ENCODE assay signal across 18 cellular contexts in genomic region chr16:67946128-67946569, GRCh38. TPM values are rescaled to one million over a fixed set of nuclear protein-coding genes. Genes with fewer than 3 reads are reported as not detected.
DNase-seq lines count a peak whose midpoint lies in the region; ATAC-seq and TF ChIP-seq lines count a peak whose summit lies in the region.
"Had no signal": no experiment of that assay in that cellular context is flagged by ENCODE, and none has a peak within 500 bp of the region (broad histone marks: within the 10 kb centered on the region; RNA-seq: fewer than 3 reads in every experiment).

No MANE protein-coding gene starts in this region.

- WGBS in heart left ventricle, 4 donors = 94 to 96% (median 95%) methylated on average over 20 of the region's 20 CpGs

- intact Hi-C loops in heart left ventricle (cut with DNase I) (no loop called here), Right ventricle myocardium superior (cut with DNase I) (no loop called here)

- H3K27ac ChIP-seq in heart left ventricle = peak overlapping the region in 7 of 12 donors; percentile 4 to 89 (median 68)
- H3K27ac ChIP-seq in cingulate gyrus (ENCODE audit: low read depth, low read length) = peak overlapping the region; percentile 39
- peak overlapping the region; percentile 16 for H3K27ac ChIP-seq in subcutaneous abdominal adipose tissue (ENCODE audit: low read depth, low read length)
- H3K27ac ChIP-seq: HL-60 had no signal

- peaks cover 15 to 99% (median 97%) of the 10 kb centered on the region in 9 donors for H3K36me3 ChIP-seq in heart left ventricle
- peaks cover 0 to 99% (median 95%) of the 10 kb centered on the region in 5 donors for H3K36me3 ChIP-seq in subcutaneous abdominal adipose tissue (ENCODE audit: control insufficient read depth in 5 of 5, insufficient read depth in 5 of 5, low read length in 5 of 5)

- no peak for TF ChIP-seq POLR2A in heart left ventricle (IDR thresholded peaks at IDR 0.05)

- H3K9me3 ChIP-seq in heart left ventricle = no peaks in the 10 kb centered on the region
- no peaks in the 10 kb centered on the region for H3K9me3 ChIP-seq in subcutaneous abdominal adipose tissue (ENCODE audit: control insufficient read depth in 5 of 5, low read length in 5 of 5)

- H3K9ac ChIP-seq in subcutaneous abdominal adipose tissue (ENCODE audit: low read length in 5 of 5) = no peak overlapping the region

- peaks cover 4 to 64% (median 34%) of the 10 kb centered on the region in 12 donors for H3K4me1 ChIP-seq in heart left ventricle
- H3K4me1 ChIP-seq in subcutaneous abdominal adipose tissue (ENCODE audit: control insufficient read depth in 5 of 5, insufficient read depth in 5 of 5, low read length in 5 of 5) = peaks cover 7 to 39% (median 38%) of the 10 kb centered on the region in 5 donors

- no peak for DNase-seq in heart left ventricle
- DNase-seq in Right ventricle myocardium superior = no peak
- DNase-seq in AG08396 (ENCODE audit: low spot score) = no peak
- no peak for DNase-seq in AG08395 (ENCODE audit: low spot score)
- DNase-seq: C1 segment of cervical spinal cord, DND-41, HCEC 1CT, KBM-7, NCI-H1436, NCI-H2081, NCI-H748 treated with DMSO at 0.1 percent for 48 hours, RPMI8226 had no signal

- TF ChIP-seq CTCF in heart left ventricle (IDR thresholded peaks at IDR 0.05) = no peak

- ATAC-seq in heart left ventricle (no peak), Right ventricle myocardium superior (ENCODE audit: poor library complexity) (no peak)

- no peaks in the 10 kb centered on the region for H3K27me3 ChIP-seq in heart left ventricle
- H3K27me3 ChIP-seq in subcutaneous abdominal adipose tissue (ENCODE audit: control insufficient read depth in 5 of 5, insufficient read depth in 4 of 5, low read length in 5 of 5) = no peaks in the 10 kb centered on the region

- no peak overlapping the region for H3K4me3 ChIP-seq in heart left ventricle
- no peak overlapping the region for H3K4me3 ChIP-seq in subcutaneous abdominal adipose tissue (ENCODE audit: low read depth in 1 of 5, low read length in 5 of 5)

RNA-seq across cellular contexts. Expression of gene LCAT, which starts 2.2 kb away (rescaled TPM):
- total RNA-seq in heart left ventricle (10 to 100 TPM in 7 of 9 donors, 1 to 10 TPM in 2; 9.7 to 24.1 (median 18.2) TPM), Right ventricle myocardium superior (21.4 TPM)
- 10 to 100 TPM; 10.9 to 31.7 TPM for polyA plus RNA-seq in heart left ventricle

RNA-seq across cellular contexts. Expression of gene PSMB10, which starts 9.5 kb away (rescaled TPM):
- total RNA-seq in heart left ventricle (100 to 1,000 TPM in 1 of 9 donors, 10 to 100 TPM in 8; 39.4 to 182 (median 60.5) TPM), Right ventricle myocardium superior (59.0 TPM)
- 100 to 1,000 TPM in 1 of 2 donors, 10 to 100 TPM in 1; 56.9 to 118 TPM for polyA plus RNA-seq in heart left ventricle

RNA-seq across cellular contexts. Expression of gene CTRL, which starts 14.5 kb away (rescaled TPM):
- total RNA-seq in heart left ventricle = 1 to 10 TPM in 3 of 9 donors, under 1 TPM in 5, not detected in 1; 0.23 to 2.1 (median 0.74) TPM
- under 1 TPM; 0.61 to 0.90 TPM for polyA plus RNA-seq in heart left ventricle
- total RNA-seq in Right ventricle myocardium superior = 0.78 TPM

RNA-seq across cellular contexts. Expression of gene SLC12A4, which starts 22.3 kb away (rescaled TPM):
- 10 to 100 TPM; 64.6 to 92.2 (median 86.8) TPM for total RNA-seq in heart left ventricle
- polyA plus RNA-seq in heart left ventricle = 10 to 100 TPM; 65.3 to 81.5 TPM
- total RNA-seq in Right ventricle myocardium superior = 84.3 TPM

RNA-seq across cellular contexts. Expression of gene DPEP3, which starts 34.1 kb away (rescaled TPM):
- total RNA-seq in heart left ventricle = under 1 TPM in 2 of 9 donors, not detected in 7; 0.13 to 0.16 TPM
- polyA plus RNA-seq in heart left ventricle = not detected
- total RNA-seq in Right ventricle myocardium superior = not detected
- total RNA-seq: A172, NCI-H460, SK-MEL-5 had no signal

Comparison
In these comparisons a context has a peak if more than half of its experiments do, and no peak if none do; other contexts are left out.
1. H3K27ac ChIP-seq: peak in every context shown above with its lines; median percentile 68 in heart left ventricle; 39 in cingulate gyrus; 16 in subcutaneous abdominal adipose tissue.